In genomic region chr6:32411943-32412342, GRCh38 we compare ENCODE assay signal across 21 cellular contexts. TPM values are rescaled to one million over a fixed set of nuclear protein-coding genes. Genes with fewer than 3 reads are reported as not detected.
DNase-seq lines count a peak whose midpoint lies in the region; ATAC-seq, FAIRE-seq and TF ChIP-seq lines count a peak whose summit lies in the region.
"Had no signal": no experiment of that assay in that cellular context is flagged by ENCODE, and none has a peak within 500 bp of the region (broad histone marks: within the 10 kb centered on the region; RNA-seq: fewer than 3 reads in every experiment).

No MANE protein-coding gene starts in this region.

- H3K36me3 ChIP-seq in PC-3 (ENCODE audit: low read depth, low read length) (no peaks in the 10 kb centered on the region), hepatocyte (replicated peaks; ENCODE audit: insufficient read depth, low read depth) (no peaks in the 10 kb centered on the region), small intestine (ENCODE audit: control insufficient read depth in 2 of 2, insufficient read depth in 2 of 2, low read length in 2 of 2) (no peaks in the 10 kb centered on the region)
- H3K36me3 ChIP-seq: HAP-1 had no signal

- no peak for TF ChIP-seq CTCF in PC-3 (conservative IDR thresholded peaks at IDR 0.05; ENCODE audit: low read depth, low read length)
- no peak for TF ChIP-seq CTCF in hepatocyte (IDR thresholded peaks at IDR 0.05; ENCODE audit: poor library complexity)

- H3K4me3 Mint-ChIP-seq in naive thymus-derived CD8-positive, alpha-beta T cell = no peak overlapping the region
- H3K4me3 Mint-ChIP-seq: CD4-positive, alpha-beta T cell had no signal

- H3K27me3 Mint-ChIP-seq in naive thymus-derived CD8-positive, alpha-beta T cell = peaks cover 31 to 60% (median 42%) of the 10 kb centered on the region in 5 donors

- ATAC-seq in PC-3 = peak; percentile 54
- ATAC-seq in GM18861 (IDR thresholded peaks at IDR 0.05; ENCODE audit: unreplicated experiment) = no peak
- ATAC-seq in naive thymus-derived CD8-positive, alpha-beta T cell = no peak
- ATAC-seq: A549 had no signal

- no peak overlapping the region for H3K9ac ChIP-seq in PC-3 (ENCODE audit: low read length)
- H3K9ac ChIP-seq: GM23248 had no signal

- peaks cover 3 to 23% (median 15%) of the 10 kb centered on the region in 4 donors for H3K4me1 Mint-ChIP-seq in naive thymus-derived CD8-positive, alpha-beta T cell

- H3K9me3 ChIP-seq in PC-3 (ENCODE audit: low read length) (no peaks in the 10 kb centered on the region), hepatocyte (ENCODE audit: low read depth) (no peaks in the 10 kb centered on the region), small intestine (ENCODE audit: control insufficient read depth, low read depth) (no peaks in the 10 kb centered on the region)
- H3K9me3 ChIP-seq: A549, Caco-2, HAP-1 had no signal

- no peaks in the 10 kb centered on the region for H3F3A ChIP-seq in PC-3 (ENCODE audit: low read length, unreplicated experiment)

- DNase-seq in PC-3 (no peak), hepatocyte (ENCODE audit: low spot score) (peak; percentile 35), small intestine (peak; percentile 90), RKO (ENCODE audit: low spot score) (no peak)
- no peak for DNase-seq in naive thymus-derived CD8-positive, alpha-beta T cell
- DNase-seq in activated CD8-positive, alpha-beta memory T cell treated with anti-CD3 and anti-CD28 coated beads, Interleukin-2, amount 50 U/mL, for 4 hours = no peak
- DNase-seq: AML-193; Caco-2; CD4-positive, alpha-beta T cell; GM23248 had no signal

- no peak overlapping the region for H2AFZ ChIP-seq in PC-3 (ENCODE audit: low read length)
- no peak overlapping the region for H2AFZ ChIP-seq in hepatocyte
- H2AFZ ChIP-seq: GM23248 had no signal

- intact Hi-C loops in PC-3 (cut with micrococcal nuclease) = loop anchor here (2.0 to 5.0 kb wide), 3 partner anchors 45 to 375 kb away; no protein-coding TSS in a partner anchor

- no peak for FAIRE-seq in small intestine (lab: Jason Lieb, UNC)
- FAIRE-seq: A549, D721Med, G401.6, GM12891 had no signal

- H3K27me3 ChIP-seq in PC-3 (ENCODE audit: low read length) (no peaks in the 10 kb centered on the region; the same call in 1 of the 2 replicates), hepatocyte (peaks cover 8% of the 10 kb centered on the region), small intestine (ENCODE audit: control insufficient read depth in 2 of 2, insufficient read depth in 2 of 2, low read length in 2 of 2) (peaks cover 0 to 8% of the 10 kb centered on the region in 2 donors)

- H4K20me1 ChIP-seq in PC-3 (ENCODE audit: low read length) (no peaks in the 10 kb centered on the region), hepatocyte (ENCODE audit: insufficient read depth, poor library complexity, severe bottlenecking) (no peaks in the 10 kb centered on the region)

- H3K27ac Mint-ChIP-seq in naive thymus-derived CD8-positive, alpha-beta T cell = no peak overlapping the region
- H3K27ac Mint-ChIP-seq: CD4-positive, alpha-beta T cell had no signal

- H3K4me3 ChIP-seq in PC-3 (ENCODE audit: low read length) = no peak overlapping the region
- H3K4me3 ChIP-seq in hepatocyte = no peak overlapping the region
- no peak overlapping the region for H3K4me3 ChIP-seq in small intestine (ENCODE audit: low read depth in 1 of 2, low read length in 2 of 2)
- H3K4me3 ChIP-seq: A549, GM23248, HAP-1 had no signal

- CTCF ChIA-PET in PC-3 (lab: Charles Lee) = no interaction called here

- H3K79me2 ChIP-seq in PC-3 (ENCODE audit: low read length) (no peaks in the 10 kb centered on the region), hepatocyte (no peaks in the 10 kb centered on the region)

- H3K36me3 Mint-ChIP-seq in naive thymus-derived CD8-positive, alpha-beta T cell = no peaks in the 10 kb centered on the region

- no TSS peak for BruUV-seq in PC-3 (replicated peaks; lab: Mats Ljungman, UMichigan)

- H3K4me1 ChIP-seq in PC-3 (ENCODE audit: insufficient read depth, low read length) (peaks cover 4% of the 10 kb centered on the region; the same call in 1 of the 2 replicates), hepatocyte (ENCODE audit: insufficient read depth) (peaks cover 8% of the 10 kb centered on the region), small intestine (ENCODE audit: control insufficient read depth in 2 of 2, insufficient read depth in 1 of 2, low read depth in 1 of 2, low read length in 1 of 2) (peaks cover 3 to 4% of the 10 kb centered on the region in 2 donors)
- H3K4me1 ChIP-seq: A549 had no signal

- H3K4me2 ChIP-seq in PC-3 (ENCODE audit: low read length) = no peak overlapping the region
- no peak overlapping the region for H3K4me2 ChIP-seq in hepatocyte
- H3K4me2 ChIP-seq: A549 had no signal

- POLR2A ChIA-PET in PC-3 (lab: Charles Lee; ENCODE audit: unreplicated experiment) = no interaction called here
- POLR2A ChIA-PET in naive thymus-derived CD8-positive, alpha-beta T cell (lab: Charles Lee) = no interaction called here

- H3K9me2 ChIP-seq in PC-3 (replicated peaks; ENCODE audit: low read length) (no peaks in the 10 kb centered on the region), hepatocyte (replicated peaks; ENCODE audit: insufficient read depth) (no peaks in the 10 kb centered on the region)

- 71% methylated on average over 3 of the region's 3 CpGs for WGBS in hepatocyte (ENCODE audit: low lambda C conversion rate, missing lambda C conversion rate)
- WGBS in small intestine, 3 donors = 21 to 57% (median 43%) methylated on average over 3 of the region's 3 CpGs

- H3K27ac ChIP-seq in PC-3 (ENCODE audit: low read length) (no peak overlapping the region), hepatocyte (peak overlapping the region; percentile 91), small intestine (ENCODE audit: low read depth in 1 of 2, low read length in 1 of 2) (peak overlapping the region; percentile 27 to 47)
- H3K27ac ChIP-seq: A549, C4-2B, GM23248, HL-60 had no signal

- H3K9me3 Mint-ChIP-seq in naive thymus-derived CD8-positive, alpha-beta T cell = no peaks in the 10 kb centered on the region
- H3K9me3 Mint-ChIP-seq: CD4-positive, alpha-beta T cell had no signal

RNA-seq across cellular contexts. Expression of gene BTNL2, which starts 5.0 kb away (rescaled TPM):
- total RNA-seq in PC-3 (2014; rRNA removed) (not detected in 2 replicates), hepatocyte (not detected in 2 replicates)
- polyA plus RNA-seq in hepatocyte (0.62 TPM in 1 of 2 replicates, not detected in the other), small intestine (under 1 TPM in 1 of 3 donors, not detected in 2; 0.58 TPM)
- total RNA-seq in naive thymus-derived CD8-positive, alpha-beta T cell = not detected
- not detected for polyA plus RNA-seq in naive thymus-derived CD8-positive, alpha-beta T cell
- total RNA-seq: Caco-2; CD4-positive, alpha-beta T cell; GM23248; H4; HT1080 had no signal
- polyA plus RNA-seq: A549, BJ, GM23248 had no signal

RNA-seq across cellular contexts. Expression of gene HLA-DRA, which starts 27.7 kb away (rescaled TPM):
- total RNA-seq in PC-3 (2014; rRNA removed) (not detected in 2 replicates), hepatocyte (1.3 and 3.7 TPM in 2 replicates)
- polyA plus RNA-seq in hepatocyte (0.64 and 0.75 TPM in 2 replicates), small intestine (100 to 1,000 TPM; 230 to 625 (median 428) TPM)
- total RNA-seq in naive thymus-derived CD8-positive, alpha-beta T cell = 10 to 100 TPM; 75.0 to 75.7 TPM
- 10 to 100 TPM in 2 of 3 donors, under 1 TPM in 1; 0.27 to 60.3 (median 13.2) TPM for polyA plus RNA-seq in naive thymus-derived CD8-positive, alpha-beta T cell
- total RNA-seq: Caco-2, GM23248 had no signal
- polyA plus RNA-seq: A549, BJ had no signal

RNA-seq across cellular contexts. Expression of gene TSBP1, which starts 40.2 kb away (rescaled TPM):
- total RNA-seq in PC-3 (2014; rRNA removed) (not detected in 2 replicates), hepatocyte (not detected in 2 replicates)
- polyA plus RNA-seq in hepatocyte (not detected in 2 replicates), small intestine (not detected)
- not detected for total RNA-seq in naive thymus-derived CD8-positive, alpha-beta T cell
- not detected for polyA plus RNA-seq in naive thymus-derived CD8-positive, alpha-beta T cell
- total RNA-seq: Caco-2; CD4-positive, alpha-beta T cell; GM23248; H4; HT1080 had no signal
- polyA plus RNA-seq: A549, BJ, GM23248 had no signal

Comparison
In these comparisons a context has a peak if more than half of its experiments do, and no peak if none do; other contexts are left out.
1. DNase-seq: peak in hepatocyte (single experiment) and small intestine (single experiment); none in PC-3 (single experiment), naive thymus-derived CD8-positive, alpha-beta T cell (0 of 10), activated CD8-positive, alpha-beta memory T cell treated with anti-CD3 and anti-CD28 coated beads, Interleukin-2, amount 50 U/mL, for 4 hours (single experiment) and RKO (single experiment).
2. RNA of gene HLA-DRA, which starts 27.7 kb away (total RNA-seq): 75.0 to 75.7 TPM in naive thymus-derived CD8-positive, alpha-beta T cell; 1.3 to 3.7 TPM in hepatocyte and not detected in PC-3; every median in the first group is over 10 times any median in the second.